ENCODE assay signal across 8 cellular contexts in the genomic region with DNA sequence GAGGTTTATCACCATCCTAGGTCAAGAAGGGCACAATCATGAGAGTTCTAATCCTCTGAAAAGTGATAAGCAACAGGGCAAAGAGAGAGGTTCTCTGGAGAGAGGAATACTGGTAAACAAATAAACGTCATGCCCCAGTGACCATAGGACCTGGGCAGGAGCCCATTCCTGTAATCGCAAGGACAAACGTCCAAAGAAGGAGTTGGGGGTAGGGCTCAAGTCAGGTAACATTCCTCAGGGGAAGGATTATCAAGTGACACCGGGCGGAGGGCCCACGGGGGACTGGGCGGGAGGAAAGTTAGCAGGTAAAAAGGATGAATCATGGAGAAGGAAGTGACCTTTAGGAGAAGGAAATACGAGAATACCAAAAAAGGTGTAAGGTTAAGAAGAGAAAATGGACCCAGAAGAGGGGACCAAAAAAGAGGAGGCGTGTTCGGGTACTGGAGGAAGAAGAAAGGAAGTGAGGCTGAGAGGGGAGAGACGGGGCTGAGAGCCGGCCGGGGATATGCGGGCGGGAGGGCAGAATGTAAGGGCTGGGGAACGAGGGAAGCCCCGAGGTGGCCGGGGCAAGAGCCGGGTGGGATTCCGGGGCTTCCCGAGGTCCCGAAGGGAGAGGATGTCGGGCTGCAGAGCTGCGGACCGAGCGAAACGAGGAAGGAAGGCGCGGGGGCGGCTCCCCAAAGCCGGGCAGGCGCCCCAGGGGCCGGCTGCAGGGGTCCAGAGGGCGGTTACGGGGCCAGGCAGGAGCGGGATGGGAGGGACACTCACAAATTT. TPM values are rescaled to one million over a fixed set of nuclear protein-coding genes. Genes with fewer than 3 reads are reported as not detected.
A peak's percentile ranks its signal among the peaks of the same experiment; 100 is the strongest.
DNase-seq lines count a peak whose midpoint lies in the region; ATAC-seq lines count a peak whose summit lies in the region.

No MANE protein-coding gene starts in this region.

- intact Hi-C loops in cardiac septum (cut with DNase I), result loop anchor here (2.0 kb wide), 1 partner anchor 13 kb away; no protein-coding TSS in a partner anchor

- H3K27me3 ChIP-seq in rectal smooth muscle tissue (ENCODE audit: control insufficient read depth, insufficient read depth, low read length), result no peaks in the 10 kb centered on the region

- no peaks in the 10 kb centered on the region for H3K4me1 ChIP-seq in rectal smooth muscle tissue (ENCODE audit: control insufficient read depth, insufficient read depth, low read length)

- peak overlapping the region; percentile 76 for H3K4me3 ChIP-seq in rectal smooth muscle tissue (ENCODE audit: low read length)

- DNase-seq in D341Med (ENCODE audit: low spot score) (peak; percentile 69), RPMI7951 (ENCODE audit: low read depth) (peak; percentile 34), cardiac septum (ENCODE audit: low spot score) (peak; percentile 81), Ammon's horn (ENCODE audit: low spot score) (no peak)
- DNase-seq in activated naive CD4-positive, alpha-beta T cell treated with anti-CD3 and anti-CD28 coated beads, Interleukin-2, amount 50 U/mL, for 16 hours, result peak; percentile 68

- peak overlapping the region; percentile 70 for H3K9ac ChIP-seq in rectal smooth muscle tissue (ENCODE audit: low read length)

- ATAC-seq in GM19467 (IDR thresholded peaks at IDR 0.05; ENCODE audit: unreplicated experiment) (peak; percentile 28), HG03521 (IDR thresholded peaks at IDR 0.05; ENCODE audit: unreplicated experiment) (peak; percentile 30)

- H3K36me3 ChIP-seq in rectal smooth muscle tissue (ENCODE audit: control insufficient read depth, insufficient read depth, low read length), result peaks cover 5% of the 10 kb centered on the region

- peak overlapping the region; percentile 38 for H3K27ac ChIP-seq in rectal smooth muscle tissue (ENCODE audit: low read depth, low read length)

RNA-seq across cellular contexts. Expression of a gene that starts 0.6 kb away (rescaled TPM):
- 29.1 and 40.1 TPM in 2 replicates for total RNA-seq in RPMI7951 (2014; rRNA removed; shearing (Covaris generic))
- 77.7 TPM for total RNA-seq in cardiac septum

RNA-seq across cellular contexts. Expression of a gene that starts 18.4 kb away (rescaled TPM):
- total RNA-seq in RPMI7951 (2014; rRNA removed; shearing (Covaris generic)), result 43.9 and 52.4 TPM in 2 replicates
- 34.1 TPM for total RNA-seq in cardiac septum

RNA-seq across cellular contexts. Expression of a gene that starts 18.6 kb away (rescaled TPM):
- 2.8 and 5.2 TPM in 2 replicates for total RNA-seq in RPMI7951 (2014; rRNA removed; shearing (Covaris generic))
- 0.70 TPM for total RNA-seq in cardiac septum

RNA-seq across cellular contexts. Expression of a gene that starts 33.0 kb away (rescaled TPM):
- total RNA-seq in RPMI7951 (2014; rRNA removed; shearing (Covaris generic)), result 8.5 and 11.1 TPM in 2 replicates
- 4.1 TPM for total RNA-seq in cardiac septum
